12 cellular contexts compared by ENCODE assay signal in the genomic region with DNA sequence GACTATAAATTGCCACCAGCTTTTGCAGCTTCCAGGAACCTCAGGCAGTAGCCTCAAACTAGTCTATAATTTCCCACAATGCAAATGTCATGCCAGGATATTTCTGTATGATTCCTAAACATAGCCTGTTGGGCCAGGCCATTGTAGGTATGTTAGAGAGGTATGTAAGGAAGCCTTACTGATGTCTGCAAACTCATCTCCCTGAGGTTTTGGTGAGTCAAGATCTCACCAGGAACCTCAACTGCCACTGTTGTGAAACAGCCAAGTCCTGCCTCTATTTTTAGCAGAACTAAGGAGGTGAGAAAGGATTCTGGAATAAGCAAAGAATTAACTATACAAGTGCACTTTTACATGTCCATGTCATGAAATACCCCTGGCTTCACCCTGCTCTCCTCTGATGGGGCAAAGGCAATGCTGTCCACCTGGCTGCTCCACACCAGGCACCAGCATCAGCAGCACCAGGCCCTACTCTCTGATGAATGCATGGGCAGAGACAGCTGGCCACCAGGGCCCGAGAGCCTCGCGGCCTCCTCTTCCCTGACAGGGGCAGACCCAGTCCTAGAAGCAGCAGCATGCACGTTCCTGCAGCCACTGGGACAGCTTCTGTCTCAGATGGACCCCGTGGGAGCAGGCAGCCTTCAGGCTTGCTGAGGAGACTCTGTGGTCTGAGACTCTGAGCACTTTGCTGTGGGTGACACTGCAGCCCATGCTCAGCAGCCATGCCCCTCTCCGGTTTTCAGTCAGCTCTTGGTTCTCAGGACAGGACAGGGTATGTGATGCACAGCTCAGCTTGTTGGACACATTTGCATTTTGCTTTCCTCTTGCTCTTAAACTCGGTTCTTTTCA.
DNase-seq lines count a peak whose midpoint lies in the region; ATAC-seq and TF ChIP-seq lines count a peak whose summit lies in the region.
"Had no signal": no experiment of that assay in that cellular context is flagged by ENCODE, and none has a peak within 500 bp of the region (broad histone marks: within the 10 kb centered on the region; RNA-seq: fewer than 3 reads in every experiment).

No MANE protein-coding gene starts in this region.

- TF ChIP-seq CTCF in neural crest cell (conservative IDR thresholded peaks at IDR 0.05): no peak

- H3K9me3 Mint-ChIP-seq in activated T-helper 2 cell treated with anti-CD3 and anti-CD28 coated beads, Interferon-gamma antibody, Interleukin-2, Interleukin-4, amounts not matched to agents 10 μg/mL and 5 μg/mL and 100 μg/mL, durations not matched to agents 14 hours and 24 hours and 36 hours: peaks cover 4% of the 10 kb centered on the region
- H3K9me3 Mint-ChIP-seq in neural crest cell: no peaks in the 10 kb centered on the region
- H3K9me3 Mint-ChIP-seq: activated T-cell treated with anti-CD3 and anti-CD28 coated beads, Interleukin-2, amount 50 U/mL, for 24 hours; nephron had no signal

- peaks cover 3% of the 10 kb centered on the region for H3K36me3 Mint-ChIP-seq in activated T-helper 2 cell treated with anti-CD3 and anti-CD28 coated beads, Interferon-gamma antibody, Interleukin-2, Interleukin-4, amounts not matched to agents 10 μg/mL and 5 μg/mL and 100 μg/mL, durations not matched to agents 14 hours and 24 hours and 36 hours (ENCODE audit: low read depth)
- peaks cover 19% of the 10 kb centered on the region for H3K36me3 Mint-ChIP-seq in neural crest cell (ENCODE audit: low read depth)

- peaks cover 2% of the 10 kb centered on the region for H3K27me3 Mint-ChIP-seq in activated T-helper 2 cell treated with anti-CD3 and anti-CD28 coated beads, Interferon-gamma antibody, Interleukin-2, Interleukin-4, amounts not matched to agents 10 μg/mL and 5 μg/mL and 100 μg/mL, durations not matched to agents 14 hours and 24 hours and 36 hours (ENCODE audit: low read depth)
- no peaks in the 10 kb centered on the region for H3K27me3 Mint-ChIP-seq in neural crest cell (ENCODE audit: low read depth)
- H3K27me3 Mint-ChIP-seq: activated T-cell treated with anti-CD3 and anti-CD28 coated beads, Interleukin-2, amount 50 U/mL, for 24 hours had no signal

- no peak for DNase-seq in activated T-helper 2 cell treated with anti-CD3 and anti-CD28 coated beads, Interferon-gamma antibody, Interleukin-2, Interleukin-4, amounts not matched to agents 10 μg/mL and 5 μg/mL and 100 μg/mL, durations not matched to agents 14 hours and 24 hours and 36 hours (ENCODE audit: low spot score)
- DNase-seq in neural crest cell (ENCODE audit: low read depth, low spot score) (no peak), SHP77 (lab: John Stamatoyannopoulos, UW) (no peak), cerebellar cortex (ENCODE audit: low spot score) (no peak), sciatic nerve (ENCODE audit: low spot score) (no peak)
- DNase-seq: activated T-cell treated with anti-CD3 and anti-CD28 coated beads, Interleukin-2, amount 50 U/mL, for 24 hours; DMS 273 treated with DMSO at 0.1 percent for 48 hours; kidney glomerular epithelial cell; stimulated activated CD4-positive, alpha-beta T cell treated with anti-CD3 and anti-CD28 coated beads, Interleukin-12 subunit alpha, Interleukin-12 subunit beta, amount 100 ng/mL, for 4 hours had no signal

- H3K4me3 Mint-ChIP-seq in activated T-helper 2 cell treated with anti-CD3 and anti-CD28 coated beads, Interferon-gamma antibody, Interleukin-2, Interleukin-4, amounts not matched to agents 10 μg/mL and 5 μg/mL and 100 μg/mL, durations not matched to agents 14 hours and 24 hours and 36 hours (ENCODE audit: low read depth): no peak overlapping the region
- no peak overlapping the region for H3K4me3 Mint-ChIP-seq in neural crest cell
- H3K4me3 Mint-ChIP-seq: activated T-cell treated with anti-CD3 and anti-CD28 coated beads, Interleukin-2, amount 50 U/mL, for 24 hours; nephron had no signal

- peak overlapping the region; percentile 22 for H3K27ac Mint-ChIP-seq in activated T-helper 2 cell treated with anti-CD3 and anti-CD28 coated beads, Interferon-gamma antibody, Interleukin-2, Interleukin-4, amounts not matched to agents 10 μg/mL and 5 μg/mL and 100 μg/mL, durations not matched to agents 14 hours and 24 hours and 36 hours
- H3K27ac Mint-ChIP-seq in neural crest cell (ENCODE audit: unreplicated experiment): peak overlapping the region; percentile 19
- H3K27ac Mint-ChIP-seq: activated T-cell treated with anti-CD3 and anti-CD28 coated beads, Interleukin-2, amount 50 U/mL, for 24 hours; nephron had no signal

- intact Hi-C loops in activated T-helper 2 cell treated with anti-CD3 and anti-CD28 coated beads, Interferon-gamma antibody, Interleukin-2, Interleukin-4, amounts not matched to agents 10 μg/mL and 5 μg/mL and 100 μg/mL, durations not matched to agents 14 hours and 24 hours and 36 hours (cut with micrococcal nuclease): loop anchor here (5.0 kb wide), 1 partner anchor 45 kb away; no protein-coding TSS in a partner anchor
- intact Hi-C loops in sciatic nerve (cut with DNase I): no loop called here

- ATAC-seq in GM18519 (IDR thresholded peaks at IDR 0.05; ENCODE audit: low FRiP score, unreplicated experiment) (peak; percentile 30), HG03442 (IDR thresholded peaks at IDR 0.05; ENCODE audit: unreplicated experiment) (peak; percentile 41), sciatic nerve (no peak)

- peaks cover 25% of the 10 kb centered on the region for H3K4me1 Mint-ChIP-seq in activated T-helper 2 cell treated with anti-CD3 and anti-CD28 coated beads, Interferon-gamma antibody, Interleukin-2, Interleukin-4, amounts not matched to agents 10 μg/mL and 5 μg/mL and 100 μg/mL, durations not matched to agents 14 hours and 24 hours and 36 hours (ENCODE audit: low read depth)
- H3K4me1 Mint-ChIP-seq in neural crest cell: no peaks in the 10 kb centered on the region
- H3K4me1 Mint-ChIP-seq: nephron had no signal
